Comparison of ENCODE assay signal across 1 cellular context in genomic region chr6:132279592-132280139, GRCh38.
TF ChIP-seq lines count a peak whose summit lies in the region.

No MANE protein-coding gene starts in this region.

TF ChIP-seq in HepG2, 621 proteins besides CTCF, POLR2A, EP300 and RAD21 (continued from another document and continues in another):
- TF ChIP-seq TRIM22 (IDR thresholded peaks at IDR 0.05) (no peak), NFYC (CRISPR knock-in tag; IDR thresholded peaks at IDR 0.05) (no peak), FOXP4 (CRISPR knock-in tag; IDR thresholded peaks at IDR 0.05) (0 out of 2 replicates have a peak, but pooled peaks have one; percentile 13), SMAD3 (CRISPR knock-in tag; IDR thresholded peaks at IDR 0.05) (no peak), HOXA7 (CRISPR knock-in tag; IDR thresholded peaks at IDR 0.05) (no peak), ZBTB4 (CRISPR knock-in tag; IDR thresholded peaks at IDR 0.05; ENCODE audit: borderline replicate concordance) (no peak), POGZ (CRISPR knock-in tag; IDR thresholded peaks at IDR 0.05) (0 out of 2 replicates have a peak, but pooled peaks have one; percentile 12), ZXDC (CRISPR knock-in tag; IDR thresholded peaks at IDR 0.05) (no peak), SP140L (CRISPR knock-in tag; IDR thresholded peaks at IDR 0.05; ENCODE audit: borderline replicate concordance) (peak; percentile 76; the same call in 1 of the 2 replicates), ASH2L (IDR thresholded peaks at IDR 0.05; ENCODE audit: insufficient read length, low read depth, low read length) (peak; percentile 48), SOX6 (IDR thresholded peaks at IDR 0.05) (no peak), SOX6 (CRISPR knock-in tag; IDR thresholded peaks at IDR 0.05) (0 out of 2 replicates have a peak, but pooled peaks have one; percentile 41), MAZ (IDR thresholded peaks at IDR 0.05; ENCODE audit: borderline replicate concordance, low read depth, low read length) (no peak), MAZ (CRISPR knock-in tag; IDR thresholded peaks at IDR 0.05; ENCODE audit: low read depth) (0 out of 2 replicates have a peak, but pooled peaks have one; percentile 34), FOXO4 (CRISPR knock-in tag; conservative IDR thresholded peaks at IDR 0.05) (no peak), CBX2 (IDR thresholded peaks at IDR 0.05; ENCODE audit: low read depth, low read length) (no peak), CBX2 (CRISPR knock-in tag; IDR thresholded peaks at IDR 0.05; ENCODE audit: low read depth) (no peak), SMAD9 (CRISPR knock-in tag; IDR thresholded peaks at IDR 0.05) (no peak), ATF6 (CRISPR knock-in tag; conservative IDR thresholded peaks at IDR 0.05) (no peak), ARID5B (CRISPR knock-in tag; IDR thresholded peaks at IDR 0.05) (peak; percentile 50; the same call in 1 of the 2 replicates), TFDP2 (CRISPR knock-in tag; IDR thresholded peaks at IDR 0.05) (no peak), TBL1XR1 (IDR thresholded peaks at IDR 0.05; ENCODE audit: borderline replicate concordance, low read length, partially characterized antibody) (no peak), ZBTB20 (CRISPR knock-in tag; IDR thresholded peaks at IDR 0.05; ENCODE audit: borderline replicate concordance, low read depth) (no peak), MNT (IDR thresholded peaks at IDR 0.05) (no peak), HOXD1 (CRISPR knock-in tag; IDR thresholded peaks at IDR 0.05) (no peak), HMGXB3 (CRISPR knock-in tag; IDR thresholded peaks at IDR 0.05; ENCODE audit: borderline replicate concordance) (0 out of 2 replicates have a peak, but pooled peaks have one; percentile 46), PCBP1 (IDR thresholded peaks at IDR 0.05; ENCODE audit: borderline replicate concordance, low read depth, low read length) (no peak), HMG20B (CRISPR knock-in tag; conservative IDR thresholded peaks at IDR 0.05) (no peak)
